13 cellular contexts compared by ENCODE assay signal in genomic region chr5:2902186-2902585, GRCh38.
DNase-seq lines count a peak whose midpoint lies in the region; ATAC-seq and TF ChIP-seq lines count a peak whose summit lies in the region.
"Had no signal": no experiment of that assay in that cellular context is flagged by ENCODE, and none has a peak within 500 bp of the region (broad histone marks: within the 10 kb centered on the region; RNA-seq: fewer than 3 reads in every experiment).

No MANE protein-coding gene starts in this region.

- no peak overlapping the region for H3K4me2 ChIP-seq in DND-41 (ENCODE audit: insufficient read depth, low read length)

- H3K9me3 ChIP-seq in DND-41 (ENCODE audit: insufficient read depth, low read length, severe bottlenecking), result no peaks in the 10 kb centered on the region

- TF ChIP-seq CTCF in DND-41 (IDR thresholded peaks at IDR 0.05; ENCODE audit: borderline replicate concordance, extremely low read depth, low read length, poor library complexity, severe bottlenecking), result no peak

- H3K36me3 ChIP-seq in DND-41 (ENCODE audit: insufficient read depth, low read length), result no peaks in the 10 kb centered on the region

- no peaks in the 10 kb centered on the region for H4K20me1 ChIP-seq in DND-41 (ENCODE audit: insufficient read depth, low read length)

- H2AFZ ChIP-seq in DND-41 (ENCODE audit: low read depth, low read length), result peak overlapping the region; percentile 10; the same call in 1 of the 2 replicates

- no peaks in the 10 kb centered on the region for H3K27me3 ChIP-seq in DND-41 (ENCODE audit: insufficient read depth, low read length, poor library complexity)

- H3K79me2 ChIP-seq in DND-41 (ENCODE audit: insufficient read depth, low read length), result no peaks in the 10 kb centered on the region

- H3K4me1 ChIP-seq in DND-41 (ENCODE audit: insufficient read depth, low read length), result peaks cover 15% of the 10 kb centered on the region

- 0 out of 2 replicates have a peak overlapping the region, but pooled peaks have one; percentile 16 for H3K27ac ChIP-seq in DND-41 (ENCODE audit: low read length)
- H3K27ac ChIP-seq: C4-2B had no signal

- no peak for ATAC-seq in DND-41 (ENCODE audit: insufficient read depth, low read depth)
- no peak for ATAC-seq in HG03342 (IDR thresholded peaks at IDR 0.05; ENCODE audit: unreplicated experiment)
- ATAC-seq in GM18519 (IDR thresholded peaks at IDR 0.05; ENCODE audit: low FRiP score, unreplicated experiment), result no peak
- ATAC-seq: HCT116 had no signal

- intact Hi-C loops in posterior vena cava (cut with DNase I), result no loop called here

- DNase-seq in DND-41, result no peak
- peak; percentile 30 for DNase-seq in ecto neural progenitor cell (ENCODE audit: low spot score)
- peak; percentile 75 for DNase-seq in mesenteric fat pad (ENCODE audit: low spot score)
- DNase-seq in posterior vena cava (ENCODE audit: low spot score), result peak; percentile 55
- DNase-seq in C1 segment of cervical spinal cord (lab: John Stamatoyannopoulos, UW), result no peak
- DNase-seq: ACHN; CD4-positive, alpha-beta memory T cell; DMS79; EL had no signal

- no peak overlapping the region for H3K4me3 ChIP-seq in DND-41 (ENCODE audit: low read depth in 1 of 2, low read length in 2 of 2)

- no peak overlapping the region for H3K9ac ChIP-seq in DND-41 (ENCODE audit: low read depth, low read length)

Comparison
In these comparisons a context has a peak if more than half of its experiments do, and no peak if none do; other contexts are left out.
1. DNase-seq: peak in ecto neural progenitor cell (single experiment), mesenteric fat pad (single experiment) and posterior vena cava (single experiment); none in DND-41 (single experiment) and C1 segment of cervical spinal cord (0 of 14).